9 cellular contexts compared by ENCODE assay signal in the genomic region with DNA sequence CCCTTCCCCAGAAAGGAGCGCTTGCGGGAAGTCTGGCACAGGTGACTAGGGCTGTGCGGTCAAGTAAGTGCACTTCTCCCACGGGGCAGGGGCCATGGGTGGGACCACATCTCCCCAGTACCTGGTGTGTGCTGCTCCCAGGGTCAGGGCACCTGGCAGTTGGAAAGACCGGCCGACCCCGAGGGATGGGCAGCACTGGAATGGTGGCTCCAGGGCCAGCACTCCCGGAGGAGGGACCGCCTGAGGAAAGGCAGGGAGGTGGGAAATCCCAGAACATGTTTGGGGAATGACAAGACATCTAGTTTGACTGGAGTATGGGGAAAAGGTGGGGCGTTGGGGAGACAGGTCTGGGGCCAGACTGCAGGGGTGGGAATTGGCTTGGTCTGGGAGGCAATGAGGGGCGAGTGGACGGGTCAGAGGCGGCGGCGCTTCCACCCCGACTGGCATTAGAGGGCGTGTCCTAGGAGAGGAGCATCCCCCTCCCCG. TPM values are rescaled to one million over a fixed set of nuclear protein-coding genes. Genes with fewer than 3 reads are reported as not detected.
A peak's percentile ranks its signal among the peaks of the same experiment; 100 is the strongest.
DNase-seq lines count a peak whose midpoint lies in the region; ATAC-seq and TF ChIP-seq lines count a peak whose summit lies in the region.
"Had no signal": no experiment of that assay in that cellular context is flagged by ENCODE, and none has a peak within 500 bp of the region (broad histone marks: within the 10 kb centered on the region; RNA-seq: fewer than 3 reads in every experiment).

No MANE protein-coding gene starts in this region.

- peak overlapping the region; percentile 95 for H2AFZ ChIP-seq in IMR-90 (replicated peaks; ENCODE audit: low read length, poor library complexity)

- H3K23ac ChIP-seq in IMR-90 (ENCODE audit: low read depth, low read length) = peak overlapping the region; percentile 71; the same call in 1 of the 2 replicates

- DNase-seq in AG04450 (ENCODE audit: low read depth, low spot score) (no peak), IMR-90 (no peak), erythroblast (lab: John Stamatoyannopoulos, UW) (no peak), germinal center (ENCODE audit: low spot score) (no peak), NCI-H146 treated with DMSO at 0.1 percent for 48 hours (lab: John Stamatoyannopoulos, UW; ENCODE audit: unreplicated experiment) (no peak)
- no peak for DNase-seq in naive thymus-derived CD8-positive, alpha-beta T cell

- peak overlapping the region; percentile 60 for H2AK9ac ChIP-seq in IMR-90 (replicated peaks; ENCODE audit: low read depth, low read length, poor library complexity)

- H3K27me3 Mint-ChIP-seq in naive thymus-derived CD8-positive, alpha-beta T cell = no peaks in the 10 kb centered on the region

- peak overlapping the region; percentile 49; the same call in 1 of the 3 replicates for H2BK15ac ChIP-seq in IMR-90 (ENCODE audit: low read depth, low read length)

- H3K4me3 ChIP-seq in AG04450 (ENCODE audit: low read depth, low read length) (peak overlapping the region; percentile 76), IMR-90 (ENCODE audit: insufficient read depth, low read depth, low read length) (peak overlapping the region; percentile 78), duodenal mucosa (ENCODE audit: low read depth in 1 of 2, low read length in 2 of 2) (peak overlapping the region; percentile 81 to 85)

- dilution Hi-C loops in IMR-90 (cut with HindIII; ENCODE audit: low sequenced_read_pairs, unreplicated experiment) = no loop called here

- CTCF ChIA-PET in AG04450 (lab: Charles Lee) = no interaction called here
- CTCF ChIA-PET in IMR-90 (lab: Yijun Ruan, JAX) = no interaction called here

- peak overlapping the region; percentile 81 for H3K4me2 ChIP-seq in IMR-90 (ENCODE audit: low read depth, low read length)

- H3K18ac ChIP-seq in IMR-90 (ENCODE audit: low read depth, low read length) = no peak overlapping the region

- no peak overlapping the region for H3K56ac ChIP-seq in IMR-90 (ENCODE audit: extremely low read depth, insufficient read depth, low read length)

- peak overlapping the region; percentile 52 for H3K9ac ChIP-seq in IMR-90 (ENCODE audit: low read depth, low read length)
- H3K9ac ChIP-seq in duodenal mucosa (ENCODE audit: low read depth in 1 of 2, low read length in 2 of 2) = peak overlapping the region; percentile 37 to 57

- peaks cover 29 to 39% of the 10 kb centered on the region in 2 experiments for H3K79me1 ChIP-seq in IMR-90 (ENCODE audit: low read depth in 1 of 2, low read length in 2 of 2)

- H3K4me1 ChIP-seq in IMR-90 (ENCODE audit: control insufficient read depth, insufficient read depth, low read length) = peaks cover 17% of the 10 kb centered on the region
- peaks cover 27 to 39% of the 10 kb centered on the region in 2 donors for H3K4me1 ChIP-seq in duodenal mucosa (ENCODE audit: control insufficient read depth in 1 of 2, insufficient read depth in 2 of 2, low read length in 2 of 2)

- H3K9me1 ChIP-seq in IMR-90 (ENCODE audit: insufficient read depth, low read length) = peaks cover 15% of the 10 kb centered on the region

- H3K4me3 Mint-ChIP-seq in naive thymus-derived CD8-positive, alpha-beta T cell = peak overlapping the region; percentile 71 to 91 (median 82)

- peak overlapping the region; percentile 68 for H2BK120ac ChIP-seq in IMR-90 (ENCODE audit: low read depth, low read length)

- H3K36me3 Mint-ChIP-seq in naive thymus-derived CD8-positive, alpha-beta T cell = no peaks in the 10 kb centered on the region

- H3K27ac ChIP-seq in AG04450 (ENCODE audit: low read depth, low read length) (no peak overlapping the region), IMR-90 (ENCODE audit: insufficient read depth, low read length) (no peak overlapping the region; the same call in 1 of the 2 replicates), duodenal mucosa (ENCODE audit: low read depth, low read length) (no peak overlapping the region)

- H3K36me3 ChIP-seq in IMR-90 (ENCODE audit: control insufficient read depth, insufficient read depth, low read length) (peaks cover 3% of the 10 kb centered on the region; the same call in 1 of the 2 replicates), duodenal mucosa (ENCODE audit: control insufficient read depth in 1 of 2, insufficient read depth in 2 of 2, low read length in 2 of 2) (no peaks in the 10 kb centered on the region)

- H3K4me1 Mint-ChIP-seq in naive thymus-derived CD8-positive, alpha-beta T cell = peaks cover 31 to 48% (median 45%) of the 10 kb centered on the region in 4 donors

- ATAC-seq in IMR-90 (ENCODE audit: low read depth) (no peak), GM21825 (IDR thresholded peaks at IDR 0.05; ENCODE audit: unreplicated experiment) (no peak)
- no peak for ATAC-seq in naive thymus-derived CD8-positive, alpha-beta T cell

- 0 out of 2 replicates have a peak overlapping the region, but pooled peaks have one; percentile 6 for H3K14ac ChIP-seq in IMR-90 (replicated peaks; ENCODE audit: low read depth, low read length)

- H3K9me3 ChIP-seq in AG04450 (ENCODE audit: control insufficient read depth, insufficient read depth, low read length) (no peaks in the 10 kb centered on the region; the same call in 1 of the 2 replicates), IMR-90 (ENCODE audit: control insufficient read depth, insufficient read depth, low read length) (no peaks in the 10 kb centered on the region), duodenal mucosa (ENCODE audit: control insufficient read depth in 1 of 2, low read length in 2 of 2) (no peaks in the 10 kb centered on the region)

- TF ChIP-seq RAD21 in IMR-90 (IDR thresholded peaks at IDR 0.05; ENCODE audit: low read length) = no peak

- no peak overlapping the region for H2BK5ac ChIP-seq in IMR-90 (ENCODE audit: low read depth, low read length, poor library complexity, severe bottlenecking)

- BruUV-seq in IMR-90 (replicated peaks; lab: Mats Ljungman, UMichigan) = no TSS peak

- in situ Hi-C loops in IMR-90 (cut with MboI; ENCODE audit: low sequenced_read_pairs) = no loop called here

- 0 out of 2 replicates have a peak overlapping the region, but pooled peaks have one; percentile 10 for H4K5ac ChIP-seq in IMR-90 (ENCODE audit: low read depth, low read length)

- POLR2A ChIA-PET in AG04450 (lab: Yijun Ruan, JAX) = interaction anchor here (1.0 to 1.9 kb wide), 4 partner anchors 12 to 55 kb away, joined by 3 to 14 read pairs (median 6); a partner anchor contains a TSS
- POLR2A ChIA-PET in IMR-90 (lab: Charles Lee; ENCODE audit: unreplicated experiment) = no interaction called here
- POLR2A ChIA-PET in naive thymus-derived CD8-positive, alpha-beta T cell (lab: Charles Lee) = interaction anchor here (0.6 to 3.1 kb wide), 7 partner anchors 9 to 55 kb away, joined by 3 to 19 read pairs (median 6); a partner anchor contains a TSS

- TF ChIP-seq POLR2A in IMR-90 (IDR thresholded peaks at IDR 0.05; ENCODE audit: low read depth, low read length) = no peak
- no peak for TF ChIP-seq POLR2A in erythroblast (IDR thresholded peaks at IDR 0.05; ENCODE audit: low read length)

- H2BK20ac ChIP-seq in IMR-90 (ENCODE audit: low read depth, low read length) = 0 out of 2 replicates have a peak overlapping the region, but pooled peaks have one; percentile 5

- intact Hi-C loops in IMR-90 (cut with micrococcal nuclease) = loop anchor here (2.0 kb wide), 2 partner anchors 27 to 55 kb away; a partner anchor contains a TSS

- H4K20me1 ChIP-seq in IMR-90 (ENCODE audit: insufficient read depth, low read length) = peaks cover 31% of the 10 kb centered on the region

- H3K27ac Mint-ChIP-seq in naive thymus-derived CD8-positive, alpha-beta T cell = peak overlapping the region in 8 of 10 donors; percentile 31 to 88 (median 76)

- H3K27me3 ChIP-seq in AG04450 (ENCODE audit: control insufficient read depth, insufficient read depth, low read length) (no peaks in the 10 kb centered on the region), IMR-90 (ENCODE audit: control insufficient read depth, insufficient read depth, low read length) (no peaks in the 10 kb centered on the region), duodenal mucosa (ENCODE audit: control insufficient read depth in 1 of 2, insufficient read depth in 2 of 2, low read length in 2 of 2) (peaks cover 0 to 10% of the 10 kb centered on the region in 2 donors)

- H4K91ac ChIP-seq in IMR-90 (ENCODE audit: insufficient read depth, low read depth, low read length) = peak overlapping the region; percentile 21; the same call in 1 of the 2 replicates

- 8% methylated on average over 7 of the region's 18 CpGs; no CpG with 5 or more reads in 1 of the 2 experiments for WGBS in IMR-90 (ENCODE audit: extremely low coverage in 2 of 2, insufficient read length in 1 of 2), 2 experiments

- peak overlapping the region; percentile 66 for H2AK5ac ChIP-seq in IMR-90 (ENCODE audit: low read depth, low read length)

- H4K8ac ChIP-seq in IMR-90 (ENCODE audit: low read depth in 2 of 2, low read length in 2 of 2) = peak overlapping the region in 1 of 2 experiments; percentile 61; a peak in 1 of 4 replicates

- peak overlapping the region; percentile 85 for H3K4ac ChIP-seq in IMR-90 (ENCODE audit: low read depth, low read length)

- TF ChIP-seq CTCF in AG04450 (IDR thresholded peaks at IDR 0.05; ENCODE audit: low read depth, low read length) (no peak), IMR-90 (conservative IDR thresholded peaks at IDR 0.05; ENCODE audit: low read depth, low read length) (no peak)

- no peaks in the 10 kb centered on the region for H3K9me3 Mint-ChIP-seq in naive thymus-derived CD8-positive, alpha-beta T cell

RNA-seq across cellular contexts. Expression of a gene that starts 0.7 kb away (rescaled TPM):
- polyA plus RNA-seq in AG04450 (2011; rRNA removed) = 108 and 115 TPM in 2 replicates
- polyA minus RNA-seq in AG04450 (2011; rRNA and poly(A)+ RNA removed) = 66.4 and 70.8 TPM in 2 replicates
- 35.8 and 37.8 TPM in 2 replicates for total RNA-seq in IMR-90 (2012; rRNA removed)
- polyA plus RNA-seq in IMR-90 (2012; rRNA removed) = 42.7 and 43.3 TPM in 2 replicates
- polyA plus RNA-seq in IMR-90 (2012; cell fraction: cytosol; rRNA removed) = 34.1 and 37.4 TPM in 2 replicates
- polyA plus RNA-seq in IMR-90 (2012; cell fraction: nucleus; rRNA removed; ENCODE audit: low replicate concordance) = 14.4 and 29.4 TPM in 2 replicates
- 1 to 10 TPM; 7.0 to 7.6 TPM for total RNA-seq in naive thymus-derived CD8-positive, alpha-beta T cell
- polyA plus RNA-seq in naive thymus-derived CD8-positive, alpha-beta T cell = 10 to 100 TPM; 43.2 to 78.9 (median 55.3) TPM

RNA-seq across cellular contexts. Expression of a gene that starts 33.4 kb away (rescaled TPM):
- polyA plus RNA-seq in AG04450 (2011; rRNA removed) (0.48 and 0.71 TPM in 2 replicates), IMR-90 (2012; rRNA removed) (0.73 and 0.80 TPM in 2 replicates)
- polyA minus RNA-seq in AG04450 (2011; rRNA and poly(A)+ RNA removed) = 0.69 and 0.87 TPM in 2 replicates
- 1.1 TPM in 2 replicates for total RNA-seq in IMR-90 (2012; rRNA removed)
- 0.32 and 0.48 TPM in 2 replicates for polyA plus RNA-seq in IMR-90 (2012; cell fraction: cytosol; rRNA removed)
- 0.58 and 0.65 TPM in 2 replicates for polyA plus RNA-seq in IMR-90 (2012; cell fraction: nucleus; rRNA removed; ENCODE audit: low replicate concordance)
- total RNA-seq in naive thymus-derived CD8-positive, alpha-beta T cell = under 1 TPM in 1 of 2 experiments, not detected in 1; 0.19 TPM
- polyA plus RNA-seq in naive thymus-derived CD8-positive, alpha-beta T cell = under 1 TPM in 1 of 3 donors, not detected in 2; 0.09 TPM
- total RNA-seq: liver had no signal
- polyA plus RNA-seq: liver had no signal

RNA-seq across cellular contexts. Expression of a gene that starts 54.9 kb away (rescaled TPM):
- polyA plus RNA-seq in AG04450 (2011; rRNA removed) (314 and 364 TPM in 2 replicates), IMR-90 (2012; rRNA removed) (246 and 280 TPM in 2 replicates)
- 113 and 118 TPM in 2 replicates for polyA minus RNA-seq in AG04450 (2011; rRNA and poly(A)+ RNA removed)
- 133 and 208 TPM in 2 replicates for total RNA-seq in IMR-90 (2012; rRNA removed)
- polyA plus RNA-seq in IMR-90 (2012; cell fraction: cytosol; rRNA removed) = 218 and 493 TPM in 2 replicates
- 63.6 and 110 TPM in 2 replicates for polyA plus RNA-seq in IMR-90 (2012; cell fraction: nucleus; rRNA removed; ENCODE audit: low replicate concordance)
- 10 to 100 TPM; 56.7 to 59.0 TPM for total RNA-seq in naive thymus-derived CD8-positive, alpha-beta T cell
- polyA plus RNA-seq in naive thymus-derived CD8-positive, alpha-beta T cell = 10 to 100 TPM; 60.8 to 84.5 (median 71.0) TPM
